In the genomic region with DNA sequence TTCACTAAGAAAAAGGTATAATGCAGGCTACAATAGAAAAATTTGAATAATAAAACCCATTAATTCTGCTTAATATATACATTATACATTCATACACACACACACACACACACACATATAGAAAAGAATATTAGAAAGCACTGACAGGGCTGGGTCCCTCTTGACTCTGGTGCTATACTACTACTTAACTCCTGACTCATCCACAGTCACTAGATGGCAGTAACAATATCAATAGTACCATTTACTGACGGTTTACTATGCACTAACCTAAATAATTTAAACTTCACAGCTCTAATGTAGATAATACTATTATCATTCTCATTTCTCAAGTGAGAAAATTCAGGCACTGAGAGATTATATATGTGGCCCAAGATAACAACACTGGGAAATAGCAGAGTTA, we compare ENCODE assay signal across 8 cellular contexts.
DNase-seq lines count a peak whose midpoint lies in the region; ATAC-seq and TF ChIP-seq lines count a peak whose summit lies in the region.

No MANE protein-coding gene starts in this region.

- H3K9ac ChIP-seq in Loucy (ENCODE audit: low read depth, low read length, poor library complexity, severe bottlenecking): no peak overlapping the region

- H3K9me3 ChIP-seq in Loucy (ENCODE audit: insufficient read depth, low read depth, low read length) (peaks cover 6% of the 10 kb centered on the region; the same call in 1 of the 2 replicates), thyroid gland (no peaks in the 10 kb centered on the region)

- peak; percentile 3 for DNase-seq in AG08395 (ENCODE audit: low spot score)
- DNase-seq in effector memory CD8-positive, alpha-beta T cell: no peak
- no peak for DNase-seq in thyroid gland
- no peak for DNase-seq in activated naive CD8-positive, alpha-beta T cell treated with anti-CD3 and anti-CD28 coated beads, Interleukin-2, amount 50 U/mL, for 24 hours
- no peak for DNase-seq in CD14-positive monocyte (ENCODE audit: low spot score)

- H3K79me2 ChIP-seq in Loucy (ENCODE audit: insufficient read depth, low read length): peaks cover 3% of the 10 kb centered on the region; the same call in 1 of the 2 replicates

- H3K9me3 Mint-ChIP-seq in effector memory CD8-positive, alpha-beta T cell: peaks cover 0 to 5% of the 10 kb centered on the region in 2 donors
- H3K9me3 Mint-ChIP-seq in activated naive CD8-positive, alpha-beta T cell treated with anti-CD3 and anti-CD28 coated beads, Interleukin-2, amount 50 U/mL, for 24 hours: peaks cover 15% of the 10 kb centered on the region
- peaks cover 3 to 17% (median 7%) of the 10 kb centered on the region in 7 donors for H3K9me3 Mint-ChIP-seq in CD14-positive monocyte

- peaks cover 19% of the 10 kb centered on the region for H3K36me3 Mint-ChIP-seq in effector memory CD8-positive, alpha-beta T cell (ENCODE audit: insufficient read depth)
- peaks cover 52% of the 10 kb centered on the region for H3K36me3 Mint-ChIP-seq in activated naive CD8-positive, alpha-beta T cell treated with anti-CD3 and anti-CD28 coated beads, Interleukin-2, amount 50 U/mL, for 24 hours (ENCODE audit: low read depth)
- H3K36me3 Mint-ChIP-seq in CD14-positive monocyte: peaks cover 34 to 55% of the 10 kb centered on the region in 2 donors

- peaks cover 4% of the 10 kb centered on the region in 2 donors for H3K4me1 Mint-ChIP-seq in effector memory CD8-positive, alpha-beta T cell (ENCODE audit: low read depth in 2 of 2)
- H3K4me1 Mint-ChIP-seq in activated naive CD8-positive, alpha-beta T cell treated with anti-CD3 and anti-CD28 coated beads, Interleukin-2, amount 50 U/mL, for 24 hours: peaks cover 5% of the 10 kb centered on the region
- no peaks in the 10 kb centered on the region for H3K4me1 Mint-ChIP-seq in CD14-positive monocyte

- H3K27ac ChIP-seq in thyroid gland: no peak overlapping the region

- H3F3A ChIP-seq in Loucy (ENCODE audit: low read depth): no peaks in the 10 kb centered on the region

- no peak overlapping the region for H3K4me2 ChIP-seq in Loucy (ENCODE audit: low read depth, low read length, poor library complexity, severe bottlenecking)

- intact Hi-C loops in thyroid gland (cut with DNase I) (no loop called here), CD14-positive monocyte (cut with micrococcal nuclease) (no loop called here)

- H3K4me1 ChIP-seq in Loucy (ENCODE audit: insufficient read depth, low read length, poor library complexity, severe bottlenecking) (no peaks in the 10 kb centered on the region), thyroid gland (no peaks in the 10 kb centered on the region)

- no peaks in the 10 kb centered on the region for H3K9me2 ChIP-seq in Loucy (replicated peaks; ENCODE audit: low read depth, low read length)

- H2AFZ ChIP-seq in Loucy (ENCODE audit: low read length): no peak overlapping the region

- H3K27ac Mint-ChIP-seq in effector memory CD8-positive, alpha-beta T cell: no peak overlapping the region
- no peak overlapping the region for H3K27ac Mint-ChIP-seq in activated naive CD8-positive, alpha-beta T cell treated with anti-CD3 and anti-CD28 coated beads, Interleukin-2, amount 50 U/mL, for 24 hours
- peak overlapping the region in 1 of 7 donors; percentile 26 for H3K27ac Mint-ChIP-seq in CD14-positive monocyte

- ATAC-seq in GM18861 (IDR thresholded peaks at IDR 0.05; ENCODE audit: unreplicated experiment) (peak; percentile 62), HG02763 (IDR thresholded peaks at IDR 0.05; ENCODE audit: unreplicated experiment) (no peak)
- peak; percentile 31 for ATAC-seq in effector memory CD8-positive, alpha-beta T cell (replicated peaks)
- ATAC-seq in activated naive CD8-positive, alpha-beta T cell treated with anti-CD3 and anti-CD28 coated beads, Interleukin-2, amount 50 U/mL, for 24 hours: no peak

- H3K27me3 ChIP-seq in Loucy (ENCODE audit: insufficient read depth, low read length, poor library complexity, severe bottlenecking): no peaks in the 10 kb centered on the region
- no peaks in the 10 kb centered on the region for H3K27me3 ChIP-seq in thyroid gland

- H3K4me3 Mint-ChIP-seq in effector memory CD8-positive, alpha-beta T cell: no peak overlapping the region
- H3K4me3 Mint-ChIP-seq in activated naive CD8-positive, alpha-beta T cell treated with anti-CD3 and anti-CD28 coated beads, Interleukin-2, amount 50 U/mL, for 24 hours: no peak overlapping the region
- no peak overlapping the region for H3K4me3 Mint-ChIP-seq in CD14-positive monocyte

- WGBS in thyroid gland, 2 donors: 63 to 64% methylated on average over 1 of the region's 1 CpG

- no peak overlapping the region for H3K4me3 ChIP-seq in Loucy (ENCODE audit: low read length, poor library complexity, severe bottlenecking)
- no peak overlapping the region for H3K4me3 ChIP-seq in thyroid gland (replicated peaks in 1 of 3)

- no peaks in the 10 kb centered on the region for H3K27me3 Mint-ChIP-seq in effector memory CD8-positive, alpha-beta T cell
- H3K27me3 Mint-ChIP-seq in activated naive CD8-positive, alpha-beta T cell treated with anti-CD3 and anti-CD28 coated beads, Interleukin-2, amount 50 U/mL, for 24 hours: no peaks in the 10 kb centered on the region
- H3K27me3 Mint-ChIP-seq in CD14-positive monocyte (ENCODE audit: low read depth in 3 of 3): peaks cover 0 to 2% (median 0%) of the 10 kb centered on the region in 3 donors

- H3K36me3 ChIP-seq in Loucy (ENCODE audit: insufficient read depth, low read length) (peaks cover 24% of the 10 kb centered on the region), thyroid gland (peaks cover 0 to 5% of the 10 kb centered on the region in 2 donors)

- TF ChIP-seq POLR2A in thyroid gland (IDR thresholded peaks at IDR 0.05): no peak

- peaks cover 12% of the 10 kb centered on the region for H4K20me1 ChIP-seq in Loucy (ENCODE audit: insufficient read depth, low read length, poor library complexity, severe bottlenecking)

- TF ChIP-seq CTCF in Loucy (conservative IDR thresholded peaks at IDR 0.05; ENCODE audit: low read length) (peak; percentile 59), thyroid gland (IDR thresholded peaks at IDR 0.05) (peak in 1 of 6 experiments; percentile 6), CD14-positive monocyte (IDR thresholded peaks at IDR 0.05) (no peak)

Comparison
In these comparisons a context has a peak if more than half of its experiments do, and no peak if none do; other contexts are left out.
1. ATAC-seq: peak in GM18861 (single experiment) and effector memory CD8-positive, alpha-beta T cell (single experiment); none in HG02763 (single experiment) and activated naive CD8-positive, alpha-beta T cell treated with anti-CD3 and anti-CD28 coated beads, Interleukin-2, amount 50 U/mL, for 24 hours (single experiment).